In genomic region chr11:67504023-67504949, GRCh38 we compare ENCODE assay signal across 8 cellular contexts. TPM values are rescaled to one million over a fixed set of nuclear protein-coding genes. Genes with fewer than 3 reads are reported as not detected.
DNase-seq lines count a peak whose midpoint lies in the region; ATAC-seq, FAIRE-seq and TF ChIP-seq lines count a peak whose summit lies in the region.

No MANE protein-coding gene starts in this region.

- intact Hi-C loops in A673 (cut with micrococcal nuclease; ENCODE audit: unreplicated experiment): no loop called here

- H3K27ac Mint-ChIP-seq in T-cell: peak overlapping the region; percentile 73 to 80

- no peak for TF ChIP-seq EP300 in tibial nerve (IDR thresholded peaks at IDR 0.05)

- H3K4me3 ChIP-seq in A673 (ENCODE audit: low read depth, low read length, poor library complexity, severe bottlenecking): peak overlapping the region; percentile 75
- H3K4me3 ChIP-seq in choroid plexus epithelial cell (ENCODE audit: low read depth, low read length): peak overlapping the region; percentile 78
- peak overlapping the region; percentile 81 for H3K4me3 ChIP-seq in mesodermal cell (ENCODE audit: extremely low read depth, insufficient read depth, low read length, poor library complexity, severe bottlenecking)
- H3K4me3 ChIP-seq in tibial nerve: peak overlapping the region; percentile 53 to 71 (median 66)

- H3K27me3 ChIP-seq in A673 (replicated peaks; ENCODE audit: insufficient read depth, low read depth, low read length, poor library complexity): no peaks in the 10 kb centered on the region
- H3K27me3 ChIP-seq in tibial nerve: no peaks in the 10 kb centered on the region

- H3K36me3 ChIP-seq in A673 (ENCODE audit: insufficient read depth, low read length, poor library complexity, severe bottlenecking) (peaks cover 4% of the 10 kb centered on the region), mesodermal cell (ENCODE audit: control insufficient read depth, insufficient read depth, low read length) (peaks cover 34% of the 10 kb centered on the region), tibial nerve (peaks cover 0 to 31% (median 11%) of the 10 kb centered on the region in 3 donors)

- CTCF ChIA-PET in A673 (lab: Charles Lee): no interaction called here
- CTCF ChIA-PET in T-cell (lab: Charles Lee): interaction anchor here in 1 of 2 donors (0.5 kb wide), 1 partner anchor 845 kb away, joined by 3 read pairs; no protein-coding TSS in a partner anchor

- H3K4me1 ChIP-seq in A673 (ENCODE audit: insufficient read depth, low read length, poor library complexity, severe bottlenecking) (peaks cover 46% of the 10 kb centered on the region), mesodermal cell (ENCODE audit: control insufficient read depth, insufficient read depth, low read length, poor library complexity, severe bottlenecking) (peaks cover 24% of the 10 kb centered on the region), tibial nerve (peaks cover 0 to 56% (median 31%) of the 10 kb centered on the region in 4 donors)

- 1% methylated on average over 50 to 93 of the region's 99 CpGs for WGBS in mesodermal cell (ENCODE audit: insufficient coverage in 2 of 2), 2 experiments
- WGBS in tibial nerve, 2 donors: 2% methylated on average over 54 to 60 of the region's 99 CpGs

- H3K27ac ChIP-seq in A673 (ENCODE audit: low read depth, low read length, poor library complexity, severe bottlenecking) (peak overlapping the region; percentile 55), mesodermal cell (ENCODE audit: low read depth, low read length, severe bottlenecking) (peak overlapping the region; percentile 57), tibial nerve (peak overlapping the region; percentile 93 to 99 (median 98))

- POLR2A ChIA-PET in A673 (lab: Charles Lee; ENCODE audit: low non-redundant PET): no interaction called here
- POLR2A ChIA-PET in T-cell (lab: Charles Lee): interaction anchor here in 1 of 2 donors (0.5 kb wide), 1 partner anchor 10 kb away, joined by 3 read pairs; no protein-coding TSS in a partner anchor

- H3K9me3 ChIP-seq in A673 (ENCODE audit: low read depth, low read length, poor library complexity, severe bottlenecking) (no peaks in the 10 kb centered on the region), mesodermal cell (ENCODE audit: control insufficient read depth, low read length) (no peaks in the 10 kb centered on the region), tibial nerve (no peaks in the 10 kb centered on the region)

- no peak for TF ChIP-seq POLR2A in tibial nerve (IDR thresholded peaks at IDR 0.05)
- TF ChIP-seq POLR2A in GM12892 (IDR thresholded peaks at IDR 0.05; ENCODE audit: low read depth, low read length): no peak

- peaks cover 20% of the 10 kb centered on the region for H3K36me3 Mint-ChIP-seq in T-cell

- ATAC-seq in T-cell (replicated peaks in 1 of 4): no peak

- no TSS peak for BruUV-seq in A673 (replicated peaks; lab: Mats Ljungman, UMichigan)

- peak overlapping the region; percentile 89 to 94 (median 89) for H3K4me3 Mint-ChIP-seq in T-cell

- TF ChIP-seq CTCF in A673 (conservative IDR thresholded peaks at IDR 0.05; ENCODE audit: low read depth, low read length) (no peak), GM20000 (IDR thresholded peaks at IDR 0.05; ENCODE audit: extremely low read depth, missing control alignments) (no peak), choroid plexus epithelial cell (conservative IDR thresholded peaks at IDR 0.05; ENCODE audit: low read depth, low read length) (no peak), tibial nerve (IDR thresholded peaks at IDR 0.05) (no peak)

- no peaks in the 10 kb centered on the region for H3K9me3 Mint-ChIP-seq in T-cell

- peaks cover 48 to 56% (median 51%) of the 10 kb centered on the region in 3 donors for H3K4me1 Mint-ChIP-seq in T-cell

- DNase-seq in A673 (ENCODE audit: low spot score) (peak; percentile 45), GM20000 (ENCODE audit: low spot score) (peak; percentile 75), T-cell (peak in 14 of 34 experiments; percentile 11 to 43 (median 20)), choroid plexus epithelial cell (ENCODE audit: low read depth) (peak; percentile 52), tibial nerve (ENCODE audit: low spot score in 2 of 2) (no peak), GDM1 (lab: John Stamatoyannopoulos, UW) (no peak), GM12892 (ENCODE audit: insufficient read length) (no peak)

- FAIRE-seq in GM12892 (lab: Jason Lieb, UNC): no peak

- H3K27me3 Mint-ChIP-seq in T-cell: no peaks in the 10 kb centered on the region

RNA-seq across cellular contexts. Expression of gene PITPNM1, which starts 0.9 kb away (rescaled TPM):
- total RNA-seq in A673 (2021) (55.9 and 60.9 TPM in 2 replicates), T-cell (100 to 1,000 TPM in 4 of 5 donors, 10 to 100 TPM in 1; 74.2 to 167 (median 149) TPM), tibial nerve (10 to 100 TPM; 22.8 to 69.6 (median 38.6) TPM)
- polyA plus RNA-seq in mesodermal cell (2013, experiment 1 of 2): 43.8 TPM
- 35.4 TPM for polyA plus RNA-seq in mesodermal cell (2013, experiment 2 of 2)
- 12.0 TPM for polyA plus RNA-seq in GM12892 (2012; ENCODE audit: missing spikeins)

RNA-seq across cellular contexts. Expression of gene CDK2AP2, which starts 3.7 kb away (rescaled TPM):
- total RNA-seq in A673 (2021) (48.1 and 51.3 TPM in 2 replicates), T-cell (10 to 100 TPM; 31.0 to 90.8 (median 79.9) TPM), tibial nerve (10 to 100 TPM; 75.4 to 90.8 (median 80.6) TPM)
- polyA plus RNA-seq in mesodermal cell (2013, experiment 1 of 2): 55.8 TPM
- 56.3 TPM for polyA plus RNA-seq in mesodermal cell (2013, experiment 2 of 2)
- 37.0 TPM for polyA plus RNA-seq in GM12892 (2012; ENCODE audit: missing spikeins)

RNA-seq across cellular contexts. Expression of gene CABP2, which starts 19.0 kb away (rescaled TPM):
- total RNA-seq in A673 (2021): not detected in 2 replicates
- not detected for total RNA-seq in T-cell
- not detected for polyA plus RNA-seq in mesodermal cell (2013, experiment 1 of 2)
- not detected for polyA plus RNA-seq in mesodermal cell (2013, experiment 2 of 2)
- total RNA-seq in tibial nerve: not detected
- not detected for polyA plus RNA-seq in GM12892 (2012; ENCODE audit: missing spikeins)

RNA-seq across cellular contexts. Expression of gene AIP, which starts 21.5 kb away (rescaled TPM):
- 66.0 and 77.9 TPM in 2 replicates for total RNA-seq in A673 (2021)
- total RNA-seq in T-cell: 100 to 1,000 TPM; 114 to 168 (median 154) TPM
- 56.1 TPM for polyA plus RNA-seq in mesodermal cell (2013, experiment 1 of 2)
- 42.5 TPM for polyA plus RNA-seq in mesodermal cell (2013, experiment 2 of 2)
- total RNA-seq in tibial nerve: 100 to 1,000 TPM in 2 of 4 donors, 10 to 100 TPM in 2; 88.2 to 117 (median 96.0) TPM
- 96.4 TPM for polyA plus RNA-seq in GM12892 (2012; ENCODE audit: missing spikeins)

RNA-seq across cellular contexts. Expression of gene TMEM134, which starts 35.2 kb away (rescaled TPM):
- 36.0 and 40.3 TPM in 2 replicates for total RNA-seq in A673 (2021)
- 100 to 1,000 TPM in 3 of 5 donors, 10 to 100 TPM in 2; 59.9 to 113 (median 106) TPM for total RNA-seq in T-cell
- polyA plus RNA-seq in mesodermal cell (2013, experiment 1 of 2): 49.2 TPM
- 44.6 TPM for polyA plus RNA-seq in mesodermal cell (2013, experiment 2 of 2)
- total RNA-seq in tibial nerve: 100 to 1,000 TPM in 2 of 4 donors, 10 to 100 TPM in 2; 49.2 to 184 (median 96.6) TPM
- polyA plus RNA-seq in GM12892 (2012; ENCODE audit: missing spikeins): 28.4 TPM

Comparison
In these comparisons a context has a peak if more than half of its experiments do, and no peak if none do; other contexts are left out.
1. DNase-seq: peak in A673 (single experiment), GM20000 (single experiment) and choroid plexus epithelial cell (single experiment); none in tibial nerve (0 of 2), GDM1 (single experiment) and GM12892 (single experiment).
2. Peak in every context shown above with its lines, with median percentiles within 50 percentile points of each other: H3K27ac ChIP-seq and H3K4me3 ChIP-seq.